In the genomic region with DNA sequence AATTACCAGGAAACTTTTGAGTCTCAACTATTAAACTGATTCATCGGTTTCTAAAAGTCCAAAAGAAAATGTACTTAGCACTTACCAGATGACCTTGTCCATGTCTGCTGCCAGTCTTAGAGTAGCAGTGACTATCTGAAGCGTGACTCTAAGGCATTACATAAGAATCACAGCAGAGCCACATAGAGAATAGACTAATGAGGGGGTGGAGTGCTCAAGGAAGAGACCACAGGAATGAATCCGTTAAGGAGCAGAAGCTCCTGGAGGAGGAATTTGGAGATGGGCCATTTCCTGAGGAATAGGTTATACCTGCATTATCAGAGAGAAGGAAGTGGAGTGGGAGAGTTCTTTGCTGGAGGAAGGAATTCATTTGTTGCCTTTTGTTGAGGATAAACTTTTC, we compare ENCODE assay signal across 18 cellular contexts.
DNase-seq lines count a peak whose midpoint lies in the region; ATAC-seq, FAIRE-seq and TF ChIP-seq lines count a peak whose summit lies in the region.
"Had no signal": no experiment of that assay in that cellular context is flagged by ENCODE, and none has a peak within 500 bp of the region (broad histone marks: within the 10 kb centered on the region; RNA-seq: fewer than 3 reads in every experiment).

No MANE protein-coding gene starts in this region.

- no peaks in the 10 kb centered on the region for H3K79me2 ChIP-seq in astrocyte (ENCODE audit: insufficient read depth, low read length)

- no peaks in the 10 kb centered on the region for H3K9me3 Mint-ChIP-seq in astrocyte (ENCODE audit: unreplicated experiment)
- H3K9me3 Mint-ChIP-seq in type B pancreatic cell, result no peaks in the 10 kb centered on the region
- H3K9me3 Mint-ChIP-seq in endothelial cell (ENCODE audit: unreplicated experiment), result no peaks in the 10 kb centered on the region
- H3K9me3 Mint-ChIP-seq: CD8-positive, alpha-beta T cell; central memory CD8-positive, alpha-beta T cell; stimulated activated naive CD8-positive, alpha-beta T cell treated with anti-CD3 and anti-CD28 coated beads, Interleukin-15, Interleukin-2, amounts not matched to agents 100 ng/mL and 50 ng/mL, for 24 hours; T-helper 1 cell treated with Interleukin-12 subunit alpha and Interleukin-12 subunit beta and Interleukin-4 antibody, amounts not matched to agents 30 μg/mL and 1 μg/mL, for 36 hours had no signal

- H2AFZ ChIP-seq in astrocyte (ENCODE audit: low read depth, low read length), result no peak overlapping the region

- H3K36me3 ChIP-seq in astrocyte (ENCODE audit: insufficient read depth, low read length), result no peaks in the 10 kb centered on the region

- H3K27me3 ChIP-seq in astrocyte (ENCODE audit: insufficient read depth, low read length), result no peaks in the 10 kb centered on the region

- DNase-seq in HT1080 (ENCODE audit: low read depth), result peak; percentile 44
- DNase-seq in astrocyte (ENCODE audit: low read depth), result peak; percentile 86
- peak; percentile 52 for DNase-seq in iPS-NIHi11 (ENCODE audit: low spot score)
- DNase-seq in type B pancreatic cell (ENCODE audit: extremely low spot score, unreplicated experiment), result no peak
- no peak for DNase-seq in endothelial cell (ENCODE audit: low spot score)
- no peak for DNase-seq in activated naive CD4-positive, alpha-beta T cell treated with anti-CD3 and anti-CD28 coated beads, Interleukin-2, amount 50 U/mL, for 16 hours
- DNase-seq: activated CD4-positive, alpha-beta T cell treated with anti-CD3 and anti-CD28 coated beads, Interleukin-2, amount 50 U/mL, for 48 hours; activated gamma-delta T cell treated with Interleukin-2 at 50 U/mL for 16 hours; CD8-positive, alpha-beta T cell; erythroblast; Kasumi-1; NCI-H2029; NK-92 treated with Interleukin-12 subunit alpha and Interleukin-12 subunit beta, amount 100 ng/mL, for 24 hours had no signal

- no peak overlapping the region for H3K4me2 ChIP-seq in astrocyte (ENCODE audit: low read length)

- peaks cover 8% of the 10 kb centered on the region for H3K36me3 Mint-ChIP-seq in astrocyte (ENCODE audit: low read depth, unreplicated experiment)
- H3K36me3 Mint-ChIP-seq in type B pancreatic cell, result peaks cover 9% of the 10 kb centered on the region
- H3K36me3 Mint-ChIP-seq in endothelial cell (ENCODE audit: low read depth, unreplicated experiment), result no peaks in the 10 kb centered on the region
- H3K36me3 Mint-ChIP-seq: CD8-positive, alpha-beta T cell had no signal

- ATAC-seq in GM21515 (IDR thresholded peaks at IDR 0.05; ENCODE audit: unreplicated experiment), result no peak
- ATAC-seq: CD8-positive, alpha-beta T cell had no signal

- H3K4me3 ChIP-seq in astrocyte (ENCODE audit: insufficient read depth, low read depth, low read length), result no peak overlapping the region

- TF ChIP-seq CTCF in astrocyte (IDR thresholded peaks at IDR 0.05; ENCODE audit: insufficient read depth, low read depth, low read length) (no peak), type B pancreatic cell (conservative IDR thresholded peaks at IDR 0.05) (no peak), endothelial cell (IDR thresholded peaks at IDR 0.05; ENCODE audit: unreplicated experiment) (no peak)

- H3K9ac ChIP-seq in astrocyte (ENCODE audit: low read length), result no peak overlapping the region

- no peak overlapping the region for H3K27ac ChIP-seq in astrocyte (ENCODE audit: low read depth, low read length)

- H3K27ac Mint-ChIP-seq in astrocyte (ENCODE audit: unreplicated experiment), result peak overlapping the region; percentile 84
- peak overlapping the region; percentile 45 for H3K27ac Mint-ChIP-seq in type B pancreatic cell
- no peak overlapping the region for H3K27ac Mint-ChIP-seq in endothelial cell (ENCODE audit: unreplicated experiment)
- H3K27ac Mint-ChIP-seq: CD8-positive, alpha-beta T cell; stimulated activated naive CD8-positive, alpha-beta T cell treated with anti-CD3 and anti-CD28 coated beads, Interleukin-15, Interleukin-2, amounts not matched to agents 100 ng/mL and 50 ng/mL, for 24 hours; T-helper 1 cell treated with Interleukin-12 subunit alpha and Interleukin-12 subunit beta and Interleukin-4 antibody, amounts not matched to agents 30 μg/mL and 1 μg/mL, for 36 hours had no signal

- H3K4me1 ChIP-seq in astrocyte (ENCODE audit: insufficient read depth, low read length), result peaks cover 23% of the 10 kb centered on the region

- H4K20me1 ChIP-seq in astrocyte (ENCODE audit: insufficient read depth, low read length), result no peaks in the 10 kb centered on the region

- no peak for FAIRE-seq in astrocyte (lab: Jason Lieb, UNC)
- FAIRE-seq: islet of Langerhans had no signal

- H3K4me1 Mint-ChIP-seq in astrocyte (ENCODE audit: low read depth, unreplicated experiment) (peaks cover 44% of the 10 kb centered on the region), type B pancreatic cell (ENCODE audit: unreplicated experiment) (peaks cover 32% of the 10 kb centered on the region), endothelial cell (ENCODE audit: unreplicated experiment) (peaks cover 24% of the 10 kb centered on the region)
- H3K4me1 Mint-ChIP-seq: central memory CD8-positive, alpha-beta T cell had no signal

- H3K27me3 Mint-ChIP-seq in astrocyte (ENCODE audit: low read depth, unreplicated experiment), result no peaks in the 10 kb centered on the region
- H3K27me3 Mint-ChIP-seq in type B pancreatic cell, result no peaks in the 10 kb centered on the region
- no peaks in the 10 kb centered on the region for H3K27me3 Mint-ChIP-seq in endothelial cell (ENCODE audit: unreplicated experiment)
- H3K27me3 Mint-ChIP-seq: central memory CD8-positive, alpha-beta T cell had no signal

- H3K4me3 Mint-ChIP-seq in astrocyte (ENCODE audit: unreplicated experiment), result no peak overlapping the region
- peak overlapping the region; percentile 40 for H3K4me3 Mint-ChIP-seq in type B pancreatic cell
- H3K4me3 Mint-ChIP-seq in endothelial cell (ENCODE audit: unreplicated experiment), result no peak overlapping the region
- H3K4me3 Mint-ChIP-seq: CD8-positive, alpha-beta T cell; central memory CD8-positive, alpha-beta T cell; stimulated activated naive CD8-positive, alpha-beta T cell treated with anti-CD3 and anti-CD28 coated beads, Interleukin-15, Interleukin-2, amounts not matched to agents 100 ng/mL and 50 ng/mL, for 24 hours; T-helper 1 cell treated with Interleukin-12 subunit alpha and Interleukin-12 subunit beta and Interleukin-4 antibody, amounts not matched to agents 30 μg/mL and 1 μg/mL, for 36 hours had no signal

- H3K9me3 ChIP-seq in astrocyte (ENCODE audit: insufficient read depth, low read depth, low read length), result no peaks in the 10 kb centered on the region

Comparison
In these comparisons a context has a peak if more than half of its experiments do, and no peak if none do; other contexts are left out.
1. DNase-seq: peak in HT1080 (single experiment), astrocyte (single experiment) and iPS-NIHi11 (single experiment); none in type B pancreatic cell (single experiment), endothelial cell (single experiment) and activated naive CD4-positive, alpha-beta T cell treated with anti-CD3 and anti-CD28 coated beads, Interleukin-2, amount 50 U/mL, for 16 hours (single experiment).